In genomic region chr12:104727866-104728449, GRCh38 we compare ENCODE assay signal across 1 cellular context.
TF ChIP-seq lines count a peak whose summit lies in the region.

No MANE protein-coding gene starts in this region.

TF ChIP-seq in PFSK-1, 5 proteins besides CTCF, POLR2A, EP300 and RAD21 (continued from another document):
- TF ChIP-seq, protein P1, sequence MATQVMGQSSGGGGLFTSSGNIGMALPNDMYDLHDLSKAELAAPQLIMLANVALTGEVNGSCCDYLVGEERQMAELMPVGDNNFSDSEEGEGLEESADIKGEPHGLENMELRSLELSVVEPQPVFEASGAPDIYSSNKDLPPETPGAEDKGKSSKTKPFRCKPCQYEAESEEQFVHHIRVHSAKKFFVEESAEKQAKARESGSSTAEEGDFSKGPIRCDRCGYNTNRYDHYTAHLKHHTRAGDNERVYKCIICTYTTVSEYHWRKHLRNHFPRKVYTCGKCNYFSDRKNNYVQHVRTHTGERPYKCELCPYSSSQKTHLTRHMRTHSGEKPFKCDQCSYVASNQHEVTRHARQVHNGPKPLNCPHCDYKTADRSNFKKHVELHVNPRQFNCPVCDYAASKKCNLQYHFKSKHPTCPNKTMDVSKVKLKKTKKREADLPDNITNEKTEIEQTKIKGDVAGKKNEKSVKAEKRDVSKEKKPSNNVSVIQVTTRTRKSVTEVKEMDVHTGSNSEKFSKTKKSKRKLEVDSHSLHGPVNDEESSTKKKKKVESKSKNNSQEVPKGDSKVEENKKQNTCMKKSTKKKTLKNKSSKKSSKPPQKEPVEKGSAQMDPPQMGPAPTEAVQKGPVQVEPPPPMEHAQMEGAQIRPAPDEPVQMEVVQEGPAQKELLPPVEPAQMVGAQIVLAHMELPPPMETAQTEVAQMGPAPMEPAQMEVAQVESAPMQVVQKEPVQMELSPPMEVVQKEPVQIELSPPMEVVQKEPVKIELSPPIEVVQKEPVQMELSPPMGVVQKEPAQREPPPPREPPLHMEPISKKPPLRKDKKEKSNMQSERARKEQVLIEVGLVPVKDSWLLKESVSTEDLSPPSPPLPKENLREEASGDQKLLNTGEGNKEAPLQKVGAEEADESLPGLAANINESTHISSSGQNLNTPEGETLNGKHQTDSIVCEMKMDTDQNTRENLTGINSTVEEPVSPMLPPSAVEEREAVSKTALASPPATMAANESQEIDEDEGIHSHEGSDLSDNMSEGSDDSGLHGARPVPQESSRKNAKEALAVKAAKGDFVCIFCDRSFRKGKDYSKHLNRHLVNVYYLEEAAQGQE (IDR thresholded peaks at IDR 0.05; ENCODE audit: insufficient read depth in 1 of 2, low read depth in 2 of 2, low read length in 2 of 2) = no peak
